1 cellular context compared by ENCODE assay signal in genomic region chr21:45096216-45096615, GRCh38.
TF ChIP-seq lines count a peak whose summit lies in the region.

No MANE protein-coding gene starts in this region.

TF ChIP-seq in endothelial cell of umbilical vein, 7 proteins besides CTCF, POLR2A, EP300 and RAD21:
- TF ChIP-seq MAX (IDR thresholded peaks at IDR 0.05; ENCODE audit: insufficient read depth, insufficient read length), result no peak
TF ChIP-seq in endothelial cell of umbilical vein: peak in this region for 0.
